15 cellular contexts compared by ENCODE assay signal in the genomic region with DNA sequence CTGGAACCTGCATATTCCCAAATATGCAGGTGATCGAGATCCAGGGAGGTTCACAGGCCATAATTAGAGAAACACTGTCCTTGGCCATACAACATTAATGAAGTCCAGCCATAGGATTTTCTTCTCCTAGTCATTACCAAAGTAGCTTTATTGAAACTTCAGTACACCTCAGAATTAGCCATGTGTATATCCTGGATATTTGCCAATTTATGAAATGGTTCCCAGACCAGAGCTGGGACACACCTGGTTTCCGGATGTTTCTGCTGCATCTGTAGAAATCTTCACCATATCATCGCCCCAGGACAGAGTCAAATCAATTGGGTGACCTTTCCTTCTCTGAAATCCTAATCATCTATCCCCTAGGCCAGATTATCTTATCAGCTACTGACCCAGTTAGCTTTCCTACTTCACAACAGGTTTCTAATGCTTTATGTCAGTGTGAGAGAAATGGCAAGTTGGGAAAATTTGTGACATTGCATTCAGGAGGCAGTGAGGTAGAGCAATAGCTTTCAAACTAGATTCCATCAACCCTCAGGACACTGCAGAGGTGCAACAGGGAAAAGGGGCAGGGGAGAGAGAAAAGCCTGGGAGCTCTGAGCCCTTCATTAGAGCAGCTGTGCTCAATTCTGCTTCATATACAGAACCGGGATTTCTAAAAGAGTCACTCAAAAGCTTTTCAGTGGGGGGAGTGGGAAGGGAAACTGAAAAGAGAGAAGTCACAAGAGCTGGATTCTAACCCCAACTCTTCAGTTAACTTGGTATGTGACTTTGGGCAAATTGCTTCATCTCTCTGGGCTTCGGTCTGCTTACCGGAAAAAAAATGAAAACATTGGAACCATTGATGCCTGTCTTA.
DNase-seq lines count a peak whose midpoint lies in the region; ATAC-seq and TF ChIP-seq lines count a peak whose summit lies in the region.
"Had no signal": no experiment of that assay in that cellular context is flagged by ENCODE, and none has a peak within 500 bp of the region (broad histone marks: within the 10 kb centered on the region; RNA-seq: fewer than 3 reads in every experiment).

No MANE protein-coding gene starts in this region.

- H3K36me3 Mint-ChIP-seq in stimulated activated memory B cell treated with anti-CD40 and anti-IgM and Interleukin-4, amounts not matched to agents 10 μg/mL and 1 μg/mL and 100 μg/mL, for 72 hours, result no peaks in the 10 kb centered on the region
- H3K36me3 Mint-ChIP-seq in Calu3 (ENCODE audit: insufficient read depth, unreplicated experiment), result no peaks in the 10 kb centered on the region
- H3K36me3 Mint-ChIP-seq: activated naive CD8-positive, alpha-beta T cell treated with anti-CD3 and anti-CD28 coated beads, Interleukin-2, amount 10 ng/mL, durations not matched to agents 7 days and 5 days; mesothelial cell of epicardium had no signal

- no peaks in the 10 kb centered on the region for H3K9me3 Mint-ChIP-seq in stimulated activated memory B cell treated with anti-CD40 and anti-IgM and Interleukin-4, amounts not matched to agents 10 μg/mL and 1 μg/mL and 100 μg/mL, for 72 hours
- no peaks in the 10 kb centered on the region for H3K9me3 Mint-ChIP-seq in Calu3 (ENCODE audit: low read depth, unreplicated experiment)
- H3K9me3 Mint-ChIP-seq: activated CD8-positive, alpha-beta T cell treated with anti-CD3 and anti-CD28 coated beads for 36 hours; activated naive CD8-positive, alpha-beta T cell treated with anti-CD3 and anti-CD28 coated beads, Interleukin-2, amount 10 ng/mL, durations not matched to agents 7 days and 5 days; mesothelial cell of epicardium; stimulated activated naive CD8-positive, alpha-beta T cell treated with anti-CD3 and anti-CD28 coated beads, Interleukin-15, Interleukin-2, amounts not matched to agents 100 ng/mL and 50 ng/mL, for 24 hours had no signal

- H3K27me3 Mint-ChIP-seq in stimulated activated memory B cell treated with anti-CD40 and anti-IgM and Interleukin-4, amounts not matched to agents 10 μg/mL and 1 μg/mL and 100 μg/mL, for 72 hours, result no peaks in the 10 kb centered on the region
- no peaks in the 10 kb centered on the region for H3K27me3 Mint-ChIP-seq in Calu3 (ENCODE audit: unreplicated experiment)

- peak; percentile 95 for DNase-seq in MV-4-11 (lab: John Stamatoyannopoulos, UW)
- no peak for DNase-seq in Calu3
- DNase-seq in NAMALWA (ENCODE audit: low spot score), result no peak
- DNase-seq: activated CD8-positive, alpha-beta T cell treated with anti-CD3 and anti-CD28 coated beads for 36 hours; activated naive CD8-positive, alpha-beta T cell treated with anti-CD3 and anti-CD28 coated beads, Interleukin-2, amount 10 ng/mL, durations not matched to agents 7 days and 5 days; cerebellar nuclear complex; NCI-H146; stimulated activated CD4-positive, alpha-beta T cell treated with anti-CD3 and anti-CD28 coated beads, Interleukin-4, amount 100 ng/mL, for 1 hour; T-helper 17 cell had no signal

- no peak overlapping the region for H3K27ac Mint-ChIP-seq in stimulated activated memory B cell treated with anti-CD40 and anti-IgM and Interleukin-4, amounts not matched to agents 10 μg/mL and 1 μg/mL and 100 μg/mL, for 72 hours
- no peak overlapping the region for H3K27ac Mint-ChIP-seq in Calu3 (ENCODE audit: unreplicated experiment)
- H3K27ac Mint-ChIP-seq: activated CD8-positive, alpha-beta T cell treated with anti-CD3 and anti-CD28 coated beads for 36 hours; activated naive CD8-positive, alpha-beta T cell treated with anti-CD3 and anti-CD28 coated beads, Interleukin-2, amount 10 ng/mL, durations not matched to agents 7 days and 5 days; mesothelial cell of epicardium; stimulated activated naive CD8-positive, alpha-beta T cell treated with anti-CD3 and anti-CD28 coated beads, Interleukin-15, Interleukin-2, amounts not matched to agents 100 ng/mL and 50 ng/mL, for 24 hours; T-helper 17 cell had no signal

- H3K4me1 Mint-ChIP-seq in stimulated activated memory B cell treated with anti-CD40 and anti-IgM and Interleukin-4, amounts not matched to agents 10 μg/mL and 1 μg/mL and 100 μg/mL, for 72 hours, result peaks cover 13% of the 10 kb centered on the region
- no peaks in the 10 kb centered on the region for H3K4me1 Mint-ChIP-seq in Calu3 (ENCODE audit: low read depth, unreplicated experiment)

- TF ChIP-seq CTCF in Calu3 (IDR thresholded peaks at IDR 0.05; ENCODE audit: unreplicated experiment), result no peak

- intact Hi-C loops in Calu3 (cut with micrococcal nuclease; ENCODE audit: unreplicated experiment), result no loop called here

- CTCF ChIA-PET in Calu3 (lab: Charles Lee), result no interaction called here

- no peak overlapping the region for H3K4me3 Mint-ChIP-seq in stimulated activated memory B cell treated with anti-CD40 and anti-IgM and Interleukin-4, amounts not matched to agents 10 μg/mL and 1 μg/mL and 100 μg/mL, for 72 hours
- H3K4me3 Mint-ChIP-seq in Calu3 (ENCODE audit: low read depth, unreplicated experiment), result no peak overlapping the region
- H3K4me3 Mint-ChIP-seq: activated CD8-positive, alpha-beta T cell treated with anti-CD3 and anti-CD28 coated beads for 36 hours; activated naive CD8-positive, alpha-beta T cell treated with anti-CD3 and anti-CD28 coated beads, Interleukin-2, amount 10 ng/mL, durations not matched to agents 7 days and 5 days; mesothelial cell of epicardium; stimulated activated naive CD8-positive, alpha-beta T cell treated with anti-CD3 and anti-CD28 coated beads, Interleukin-15, Interleukin-2, amounts not matched to agents 100 ng/mL and 50 ng/mL, for 24 hours; T-helper 17 cell had no signal

- ATAC-seq in GM19395 (IDR thresholded peaks at IDR 0.05; ENCODE audit: unreplicated experiment) (peak; percentile 40), HG02763 (IDR thresholded peaks at IDR 0.05; ENCODE audit: unreplicated experiment) (peak; percentile 34), GM19397 (IDR thresholded peaks at IDR 0.05; ENCODE audit: unreplicated experiment) (no peak)
- peak; percentile 36 for ATAC-seq in stimulated activated memory B cell treated with anti-CD40 and anti-IgM and Interleukin-4, amounts not matched to agents 10 μg/mL and 1 μg/mL and 100 μg/mL, for 72 hours
- ATAC-seq: activated CD8-positive, alpha-beta T cell treated with anti-CD3 and anti-CD28 coated beads for 36 hours; T-helper 17 cell had no signal

- BruUV-seq in Calu3 (replicated peaks; lab: Mats Ljungman, UMichigan), result no TSS peak
